In the genomic region with DNA sequence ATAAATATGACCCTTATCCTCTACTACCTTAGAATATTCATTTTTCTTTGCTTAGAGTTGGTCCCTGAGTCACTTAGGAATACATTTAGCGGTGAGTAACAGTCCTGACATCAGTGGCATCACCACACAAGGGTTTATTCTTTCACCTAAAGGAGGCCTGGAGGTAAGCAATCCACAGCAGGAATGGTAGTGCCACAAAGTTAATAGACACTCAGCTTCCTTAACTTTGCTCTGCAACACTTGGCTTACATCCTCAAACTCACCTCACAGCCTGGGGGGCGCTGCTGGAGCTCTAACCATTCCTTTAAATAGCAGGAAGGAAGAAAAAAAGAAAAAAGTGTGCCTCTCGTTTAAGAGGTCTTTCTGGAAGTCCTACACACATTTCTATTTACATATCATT, we compare ENCODE assay signal across 1 cellular context.
TF ChIP-seq lines count a peak whose summit lies in the region.

No MANE protein-coding gene starts in this region.

TF ChIP-seq in H1, 55 proteins besides CTCF, POLR2A, EP300 and RAD21:
- TF ChIP-seq ASH2L (IDR thresholded peaks at IDR 0.05; ENCODE audit: low read length) = no peak
- TF ChIP-seq CHD7 (IDR thresholded peaks at IDR 0.05; ENCODE audit: insufficient replicate concordance, low read length) = no peak
- TF ChIP-seq HDAC2 (IDR thresholded peaks at IDR 0.05; ENCODE audit: borderline replicate concordance in 1 of 2, low read depth in 2 of 2, low read length in 2 of 2) = no peak
- TF ChIP-seq ZNF274 (IDR thresholded peaks at IDR 0.05; ENCODE audit: borderline replicate concordance, extremely low read depth, low read length) = no peak
- TF ChIP-seq JUND (IDR thresholded peaks at IDR 0.05; ENCODE audit: low read length) = no peak
- TF ChIP-seq BCL11A (IDR thresholded peaks at IDR 0.05; ENCODE audit: low read depth in 2 of 2, low read length in 2 of 2) = no peak
- no peak for TF ChIP-seq PHF8 (conservative IDR thresholded peaks at IDR 0.05; ENCODE audit: low read depth, low read length)
- TF ChIP-seq TAF7 (optimal IDR thresholded peaks at IDR 0.05; ENCODE audit: borderline replicate concordance, low read depth, low read length) = no peak
- no peak for TF ChIP-seq SIN3A (conservative IDR thresholded peaks at IDR 0.05 in 1 of 2, IDR thresholded peaks at IDR 0.05 in 1 of 2; ENCODE audit: low read depth in 1 of 2, low read length in 2 of 2)
- TF ChIP-seq, protein P1, sequence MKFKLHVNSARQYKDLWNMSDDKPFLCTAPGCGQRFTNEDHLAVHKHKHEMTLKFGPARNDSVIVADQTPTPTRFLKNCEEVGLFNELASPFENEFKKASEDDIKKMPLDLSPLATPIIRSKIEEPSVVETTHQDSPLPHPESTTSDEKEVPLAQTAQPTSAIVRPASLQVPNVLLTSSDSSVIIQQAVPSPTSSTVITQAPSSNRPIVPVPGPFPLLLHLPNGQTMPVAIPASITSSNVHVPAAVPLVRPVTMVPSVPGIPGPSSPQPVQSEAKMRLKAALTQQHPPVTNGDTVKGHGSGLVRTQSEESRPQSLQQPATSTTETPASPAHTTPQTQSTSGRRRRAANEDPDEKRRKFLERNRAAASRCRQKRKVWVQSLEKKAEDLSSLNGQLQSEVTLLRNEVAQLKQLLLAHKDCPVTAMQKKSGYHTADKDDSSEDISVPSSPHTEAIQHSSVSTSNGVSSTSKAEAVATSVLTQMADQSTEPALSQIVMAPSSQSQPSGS (IDR thresholded peaks at IDR 0.05; ENCODE audit: low read length) = no peak
- no peak for TF ChIP-seq YY1 (IDR thresholded peaks at IDR 0.05; ENCODE audit: low read depth, low read length)
- TF ChIP-seq RXRA (IDR thresholded peaks at IDR 0.05; ENCODE audit: insufficient read depth, low read depth, low read length) = no peak
- no peak for TF ChIP-seq RBBP5 (IDR thresholded peaks at IDR 0.05; ENCODE audit: borderline replicate concordance, low read depth, low read length)
- TF ChIP-seq KDM4A (IDR thresholded peaks at IDR 0.05; ENCODE audit: low read depth, low read length, severe bottlenecking) = no peak
- no peak for TF ChIP-seq JUN (IDR thresholded peaks at IDR 0.05; ENCODE audit: low read depth, low read length)
- no peak for TF ChIP-seq GTF2F1 (IDR thresholded peaks at IDR 0.05; ENCODE audit: borderline replicate concordance, low read depth, low read length)
TF ChIP-seq in H1: peak in this region for 0.
